15 cellular contexts compared by ENCODE assay signal in genomic region chr1:1846386-1846918, GRCh38. TPM values are rescaled to one million over a fixed set of nuclear protein-coding genes. Genes with fewer than 3 reads are reported as not detected.
A peak's percentile ranks its signal among the peaks of the same experiment; 100 is the strongest.
DNase-seq lines count a peak whose midpoint lies in the region; ATAC-seq, FAIRE-seq and TF ChIP-seq lines count a peak whose summit lies in the region.
"Had no signal": no experiment of that assay in that cellular context is flagged by ENCODE, and none has a peak within 500 bp of the region (broad histone marks: within the 10 kb centered on the region; RNA-seq: fewer than 3 reads in every experiment).

No MANE protein-coding gene starts in this region.

- H3K27me3 ChIP-seq in esophagus muscularis mucosa = no peaks in the 10 kb centered on the region
- no peaks in the 10 kb centered on the region for H3K27me3 ChIP-seq in sigmoid colon
- H3K27me3 ChIP-seq: suprapubic skin had no signal

- no peak for DNase-seq in HEK293T (ENCODE audit: extremely low spot score)
- DNase-seq in esophagus muscularis mucosa (ENCODE audit: extremely low spot score) = no peak
- no peak for DNase-seq in sigmoid colon
- no peak for DNase-seq in NCI-H2171 (lab: John Stamatoyannopoulos, UW)
- DNase-seq in frontal cortex (ENCODE audit: low spot score in 2 of 2) = no peak
- DNase-seq: activated naive CD4-positive, alpha-beta T cell; DMS153; Kasumi-1; WERI-Rb-1 had no signal

- FAIRE-seq in frontal cortex (lab: Jason Lieb, UNC) = no peak
- FAIRE-seq: endometrium, GM12892 had no signal

- 93% methylated on average over 5 of the region's 5 CpGs for WGBS in esophagus muscularis mucosa
- 91% methylated on average over 5 of the region's 5 CpGs for WGBS in sigmoid colon, 2 donors

- ATAC-seq in GM19395 (IDR thresholded peaks at IDR 0.05; ENCODE audit: unreplicated experiment) = no peak
- ATAC-seq: Panc1 had no signal

- TF ChIP-seq POLR2A in esophagus muscularis mucosa (IDR thresholded peaks at IDR 0.05; ENCODE audit: low read depth) (no peak), sigmoid colon (IDR thresholded peaks at IDR 0.05) (no peak)

- H3K4me3 ChIP-seq in esophagus muscularis mucosa (no peak overlapping the region), sigmoid colon (no peak overlapping the region)
- H3K4me3 ChIP-seq: suprapubic skin had no signal

- H3K4me1 ChIP-seq in esophagus muscularis mucosa (peaks cover 58 to 77% (median 65%) of the 10 kb centered on the region in 4 donors), sigmoid colon (peaks cover 0 to 68% (median 57%) of the 10 kb centered on the region in 4 donors)

- TF ChIP-seq CTCF in C4-2B (conservative IDR thresholded peaks at IDR 0.05) (no peak), esophagus muscularis mucosa (IDR thresholded peaks at IDR 0.05) (no peak), sigmoid colon (IDR thresholded peaks at IDR 0.05) (no peak)

- CTCF ChIA-PET in HEK293T (lab: Yijun Ruan, JAX) = interaction anchor here (0.7 kb wide), 1 partner anchor 39 kb away, joined by 10 read pairs; no protein-coding TSS in a partner anchor

- POLR2A ChIA-PET in HEK293T (lab: Yijun Ruan, JAX) = no interaction called here

- TF ChIP-seq EP300 in esophagus muscularis mucosa (IDR thresholded peaks at IDR 0.05) (no peak), sigmoid colon (IDR thresholded peaks at IDR 0.05) (no peak)

- H3K36me3 ChIP-seq in esophagus muscularis mucosa (no peaks in the 10 kb centered on the region), sigmoid colon (no peaks in the 10 kb centered on the region)
- H3K36me3 ChIP-seq: suprapubic skin had no signal

- intact Hi-C loops in esophagus muscularis mucosa (cut with DNase I) (no loop called here), sigmoid colon (cut with DNase I) (loop anchor here (2.0 kb wide), 1 partner anchor 42 kb away; no protein-coding TSS in a partner anchor)

- H3K9me3 ChIP-seq in esophagus muscularis mucosa = no peaks in the 10 kb centered on the region
- H3K9me3 ChIP-seq in sigmoid colon = no peaks in the 10 kb centered on the region
- H3K9me3 ChIP-seq: suprapubic skin had no signal

- H3K27ac ChIP-seq in C4-2B (peak overlapping the region; percentile 58), esophagus muscularis mucosa (replicated peaks in 1 of 4) (peak overlapping the region; percentile 10 to 59 (median 43)), sigmoid colon (peak overlapping the region; percentile 10 to 75 (median 68))

TF ChIP-seq in HEK293T, 16 proteins besides CTCF, POLR2A, EP300 and RAD21:
- TF ChIP-seq FOXK2 (IDR thresholded peaks at IDR 0.05) = no peak
- no peak for TF ChIP-seq BHLHE40 (IDR thresholded peaks at IDR 0.05; ENCODE audit: borderline replicate concordance)
- 0 out of 2 replicates have a peak, but pooled peaks have one; percentile 19 for TF ChIP-seq PKNOX1 (IDR thresholded peaks at IDR 0.05)
- TF ChIP-seq ARNT (IDR thresholded peaks at IDR 0.05) = no peak
- no peak for TF ChIP-seq CTBP1 (IDR thresholded peaks at IDR 0.05; ENCODE audit: borderline replicate concordance)

RNA-seq across cellular contexts. Expression of gene GNB1, which starts 44.4 kb away (rescaled TPM):
- 100 to 1,000 TPM; 124 to 166 (median 161) TPM for total RNA-seq in esophagus muscularis mucosa
- total RNA-seq in sigmoid colon = 100 to 1,000 TPM; 119 to 157 (median 145) TPM
- 100 to 1,000 TPM; 163 to 197 (median 193) TPM for polyA plus RNA-seq in sigmoid colon
- total RNA-seq in frontal cortex = 154 TPM
